Comparison of ENCODE assay signal across 26 cellular contexts in the genomic region with DNA sequence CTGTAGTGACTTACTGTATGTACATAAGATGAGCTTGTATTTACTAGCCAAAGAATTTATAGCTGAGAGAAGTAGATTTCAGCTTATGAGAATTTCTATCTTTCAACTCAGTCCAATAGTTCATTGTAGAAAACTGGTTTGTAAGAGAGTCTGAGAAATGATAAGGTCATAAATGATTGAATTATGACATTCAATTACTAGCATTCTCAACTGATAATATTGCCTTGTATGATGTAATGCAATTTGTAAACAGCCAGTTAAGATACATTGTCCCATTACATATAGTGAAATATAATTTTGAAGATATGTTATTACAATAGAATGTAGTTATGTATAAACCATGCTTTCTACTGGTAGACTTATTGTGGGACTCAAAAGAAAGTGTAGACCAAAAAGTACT.
"Had no signal": no experiment of that assay in that cellular context is flagged by ENCODE, and none has a peak within 500 bp of the region (broad histone marks: within the 10 kb centered on the region; RNA-seq: fewer than 3 reads in every experiment).

No MANE protein-coding gene starts in this region.

- H3K36me3 Mint-ChIP-seq: mesothelial cell of epicardium had no signal

- H3K9me3 ChIP-seq: colonic mucosa, esophagus squamous epithelium, gastrocnemius medialis, heart right ventricle, lower lobe of right lung had no signal

- H3K4me3 Mint-ChIP-seq: dendritic cell treated with granulocyte-macrophage colony-stimulating factor and Interleukin-4, amounts not matched to agents 40 ng/mL and 50 ng/mL, for 4 days; effector memory CD8-positive, alpha-beta T cell; endodermal cell; mesothelial cell of epicardium had no signal

- H3K4me3 ChIP-seq: colonic mucosa, esophagus squamous epithelium, gastrocnemius medialis, heart right ventricle, left lung, lower lobe of right lung, mucosa of descending colon had no signal

- H3K36me3 ChIP-seq: colonic mucosa, esophagus squamous epithelium, gastrocnemius medialis, heart right ventricle, left lung, lower lobe of right lung had no signal

- FAIRE-seq: endometrium, islet of Langerhans, keratinocyte had no signal

- H3K27ac ChIP-seq: colonic mucosa, epithelial cell of prostate, esophagus squamous epithelium, gastrocnemius medialis, heart right ventricle, left lung, lower lobe of right lung had no signal

- ATAC-seq: effector memory CD8-positive, alpha-beta T cell; esophagus mucosa; gastrocnemius medialis; heart right ventricle; left cardiac atrium; left lung; left ventricle myocardium superior; lower lobe of right lung; mucosa of descending colon had no signal

- H3K4me1 ChIP-seq: colonic mucosa, gastrocnemius medialis, left lung, lower lobe of right lung had no signal

- H3K27ac Mint-ChIP-seq: dendritic cell treated with granulocyte-macrophage colony-stimulating factor and Interleukin-4, amounts not matched to agents 40 ng/mL and 50 ng/mL, for 4 days; effector memory CD8-positive, alpha-beta T cell; endodermal cell; mesothelial cell of epicardium had no signal

- H3K27me3 ChIP-seq: colonic mucosa, esophagus squamous epithelium, gastrocnemius medialis, heart right ventricle, left lung had no signal

- H3K27me3 Mint-ChIP-seq: dendritic cell treated with granulocyte-macrophage colony-stimulating factor and Interleukin-4, amounts not matched to agents 40 ng/mL and 50 ng/mL, for 4 days had no signal

- DNase-seq: colonic mucosa; cortex of kidney; effector CD8-positive, alpha-beta T cell; effector memory CD8-positive, alpha-beta T cell; endodermal cell; erythroblast; esophagus squamous epithelium; foreskin fibroblast; gastrocnemius medialis; glutamatergic neuron; head of caudate nucleus; heart right ventricle; hippocampal formation; left cardiac atrium; left lung; left ventricle myocardium superior; lower lobe of right lung; mesenchymal stem cell; mucosa of descending colon had no signal

- H3K9me3 Mint-ChIP-seq: dendritic cell treated with granulocyte-macrophage colony-stimulating factor and Interleukin-4, amounts not matched to agents 40 ng/mL and 50 ng/mL, for 4 days; effector memory CD8-positive, alpha-beta T cell; mesothelial cell of epicardium had no signal
